ENCODE assay signal across 23 cellular contexts in genomic region chr4:140223056-140223810, GRCh38.
A peak's percentile ranks its signal among the peaks of the same experiment; 100 is the strongest.
DNase-seq lines count a peak whose midpoint lies in the region; ATAC-seq and TF ChIP-seq lines count a peak whose summit lies in the region.
"Had no signal": no experiment of that assay in that cellular context is flagged by ENCODE, and none has a peak within 500 bp of the region (broad histone marks: within the 10 kb centered on the region; RNA-seq: fewer than 3 reads in every experiment).

No MANE protein-coding gene starts in this region.

- intact Hi-C loops in mucosa of descending colon (cut with DNase I, micrococcal nuclease), result no loop called here

- TF ChIP-seq CTCF in mucosa of descending colon (IDR thresholded peaks at IDR 0.05), result no peak

- H3K4me3 ChIP-seq in mucosa of descending colon, result no peak overlapping the region
- H3K4me3 ChIP-seq: ascending aorta, GM23338 had no signal

- in situ Hi-C loops in SK-MEL-5 (cut with HindIII; ENCODE audit: low pct_unique_long_range_greater_than_20kb, low sequenced_read_pairs), result no loop called here

- H3K36me3 ChIP-seq in mucosa of descending colon (ENCODE audit: low read depth), result no peaks in the 10 kb centered on the region
- H3K36me3 ChIP-seq: ascending aorta had no signal

- H3K9me3 ChIP-seq in mucosa of descending colon, result no peaks in the 10 kb centered on the region
- H3K9me3 ChIP-seq: ascending aorta had no signal

- DNase-seq in HCEC 1CT (peak; percentile 75), SK-MEL-5 (ENCODE audit: low read depth, low spot score) (peak; percentile 14), epithelial cell of prostate (ENCODE audit: low read depth, low spot score) (no peak), mucosa of descending colon (no peak)
- DNase-seq in stimulated activated CD8-positive, alpha-beta memory T cell treated with anti-CD3 and anti-CD28 coated beads, Interleukin-4, amount 100 ng/mL, for 48 hours, result no peak
- DNase-seq in effector CD8-positive, alpha-beta T cell (lab: John Stamatoyannopoulos, UW), result no peak
- DNase-seq: activated CD8-positive, alpha-beta memory T cell treated with anti-CD3 and anti-CD28 coated beads for 24 hours; activated naive CD4-positive, alpha-beta T cell treated with anti-CD3 and anti-CD28 coated beads for 36 hours; activated T-cell treated with anti-CD3 and anti-CD28 coated beads, Interleukin-2, amount 50 U/mL, for 48 hours; CD4-positive, CD25-positive, alpha-beta regulatory T cell; DMS 273 treated with DMSO at 0.1 percent for 48 hours; hippocampal formation; mesendoderm; naive thymus-derived CD8-positive, alpha-beta T cell; NCI-H1105 treated with DMSO at 0.1 percent for 48 hours; NCI-H524 treated with DMSO at 0.1 percent for 48 hours; T-helper 9 cell had no signal

- H3K27ac ChIP-seq in epithelial cell of prostate, result peak overlapping the region; percentile 87
- H3K27ac ChIP-seq: ascending aorta, foreskin keratinocyte had no signal

- H3K4me1 ChIP-seq in mucosa of descending colon (ENCODE audit: low read depth), result no peaks in the 10 kb centered on the region
- H3K4me1 ChIP-seq: ascending aorta had no signal

- ATAC-seq in mucosa of descending colon (peak; percentile 45), HG02852 (IDR thresholded peaks at IDR 0.05; ENCODE audit: unreplicated experiment) (no peak)
- ATAC-seq: GM23338; naive thymus-derived CD8-positive, alpha-beta T cell; sciatic nerve; stimulated activated effector memory CD8-positive, alpha-beta T cell treated with anti-CD3 and anti-CD28 coated beads, Interleukin-12 subunit alpha, Interleukin-12 subunit beta, amount 100 ng/mL, for 72 hours had no signal

Comparison
In these comparisons a context has a peak if more than half of its experiments do, and no peak if none do; other contexts are left out.
1. DNase-seq: peak in HCEC 1CT (single experiment) and SK-MEL-5 (single experiment); none in epithelial cell of prostate (single experiment), mucosa of descending colon (0 of 3), stimulated activated CD8-positive, alpha-beta memory T cell treated with anti-CD3 and anti-CD28 coated beads, Interleukin-4, amount 100 ng/mL, for 48 hours (single experiment) and effector CD8-positive, alpha-beta T cell (single experiment).